In genomic region chr16:30745082-30745481, GRCh38 we compare ENCODE assay signal across 1 cellular context.
TF ChIP-seq lines count a peak whose summit lies in the region.

No MANE protein-coding gene starts in this region.

TF ChIP-seq in HepG2, 621 proteins besides CTCF, POLR2A, EP300 and RAD21 (continues in another document):
- TF ChIP-seq SALL1 (CRISPR knock-in tag; IDR thresholded peaks at IDR 0.05): peak; percentile 62; the same call in 1 of the 2 replicates
- TF ChIP-seq HDAC1 (CRISPR knock-in tag; IDR thresholded peaks at IDR 0.05): peak; percentile 43; the same call in 1 of the 2 replicates
- 0 out of 2 replicates have a peak, but pooled peaks have one; percentile 34 for TF ChIP-seq ATF1 (CRISPR knock-in tag; IDR thresholded peaks at IDR 0.05)
- no peak for TF ChIP-seq FOXC1 (CRISPR knock-in tag; IDR thresholded peaks at IDR 0.05; ENCODE audit: borderline replicate concordance)
- no peak for TF ChIP-seq GRHL1 (CRISPR knock-in tag; conservative IDR thresholded peaks at IDR 0.05)
- no peak for TF ChIP-seq ZBTB43 (CRISPR knock-in tag; conservative IDR thresholded peaks at IDR 0.05)
- peak; percentile 56; the same call in 1 of the 2 replicates for TF ChIP-seq ZNF280D (CRISPR knock-in tag; IDR thresholded peaks at IDR 0.05)
- peak; percentile 50 for TF ChIP-seq RARA (CRISPR knock-in tag; IDR thresholded peaks at IDR 0.05)
- TF ChIP-seq ZBTB10 (CRISPR knock-in tag; IDR thresholded peaks at IDR 0.05; ENCODE audit: borderline replicate concordance): no peak
- TF ChIP-seq ZNF276 (CRISPR knock-in tag; IDR thresholded peaks at IDR 0.05; ENCODE audit: low read depth): no peak
- no peak for TF ChIP-seq MAFG (CRISPR knock-in tag; IDR thresholded peaks at IDR 0.05)
- peak; percentile 23; the same call in 1 of the 2 replicates for TF ChIP-seq LCORL (IDR thresholded peaks at IDR 0.05)
- peak; percentile 78 for TF ChIP-seq LCORL (CRISPR knock-in tag; IDR thresholded peaks at IDR 0.05)
- TF ChIP-seq NR2C2 (CRISPR knock-in tag; IDR thresholded peaks at IDR 0.05; ENCODE audit: borderline replicate concordance): peak; percentile 27; the same call in 1 of the 2 replicates
- TF ChIP-seq ZMYM3 (CRISPR knock-in tag; IDR thresholded peaks at IDR 0.05): peak; percentile 66; the same call in 1 of the 2 replicates
- TF ChIP-seq KLF15 (CRISPR knock-in tag; IDR thresholded peaks at IDR 0.05; ENCODE audit: borderline replicate concordance): no peak
- TF ChIP-seq MIXL1 (CRISPR knock-in tag; IDR thresholded peaks at IDR 0.05): peak; percentile 58; the same call in 1 of the 2 replicates
- TF ChIP-seq YY1 (IDR thresholded peaks at IDR 0.05; ENCODE audit: insufficient read depth, insufficient replicate concordance, low read depth, low read length): no peak
- peak; percentile 70; the same call in 1 of the 2 replicates for TF ChIP-seq SMARCC2 (IDR thresholded peaks at IDR 0.05)
- peak; percentile 87 for TF ChIP-seq RXRB (CRISPR knock-in tag; IDR thresholded peaks at IDR 0.05; ENCODE audit: borderline replicate concordance)
- TF ChIP-seq FOXO1 (CRISPR knock-in tag; IDR thresholded peaks at IDR 0.05): no peak; the same call in 1 of the 2 replicates
- peak; percentile 27; the same call in 1 of the 2 replicates for TF ChIP-seq AHDC1 (CRISPR knock-in tag; IDR thresholded peaks at IDR 0.05; ENCODE audit: borderline replicate concordance)
- peak; percentile 65; the same call in 1 of the 2 replicates for TF ChIP-seq HDAC2 (CRISPR knock-in tag; IDR thresholded peaks at IDR 0.05)
- peak; percentile 80 for TF ChIP-seq ZMYM2 (CRISPR knock-in tag; IDR thresholded peaks at IDR 0.05)
- TF ChIP-seq DR1 (CRISPR knock-in tag; IDR thresholded peaks at IDR 0.05): no peak
- TF ChIP-seq ZSCAN29 (CRISPR knock-in tag; conservative IDR thresholded peaks at IDR 0.05): 0 out of 2 replicates have a peak, but pooled peaks have one; percentile 75
- TF ChIP-seq UBTF (CRISPR knock-in tag; IDR thresholded peaks at IDR 0.05): no peak
- peak; percentile 85 for TF ChIP-seq HNF4A (CRISPR knock-in tag; IDR thresholded peaks at IDR 0.05)
- TF ChIP-seq ZNF136 (CRISPR knock-in tag; IDR thresholded peaks at IDR 0.05; ENCODE audit: low read depth): no peak
- peak; percentile 79 for TF ChIP-seq SAP130 (CRISPR knock-in tag; IDR thresholded peaks at IDR 0.05; ENCODE audit: low read depth)
- TF ChIP-seq CBX1 (IDR thresholded peaks at IDR 0.05; ENCODE audit: low read depth): no peak
- no peak for TF ChIP-seq GFI1 (CRISPR knock-in tag; IDR thresholded peaks at IDR 0.05; ENCODE audit: borderline replicate concordance)
- peak; percentile 54 for TF ChIP-seq FOXA3 (CRISPR knock-in tag; IDR thresholded peaks at IDR 0.05)
- TF ChIP-seq ESRRA (CRISPR knock-in tag; IDR thresholded peaks at IDR 0.05; ENCODE audit: low read depth): peak; percentile 58; the same call in 1 of the 2 replicates
- TF ChIP-seq NR1H2 (CRISPR knock-in tag; IDR thresholded peaks at IDR 0.05; ENCODE audit: borderline replicate concordance, low read depth): peak; percentile 96
- TF ChIP-seq ZKSCAN8 (CRISPR knock-in tag; IDR thresholded peaks at IDR 0.05; ENCODE audit: borderline replicate concordance): peak; percentile 52; the same call in 1 of the 2 replicates
- TF ChIP-seq NR2F6 (IDR thresholded peaks at IDR 0.05): 0 out of 2 replicates have a peak, but pooled peaks have one; percentile 14
- no peak for TF ChIP-seq NR2F6 (CRISPR knock-in tag; IDR thresholded peaks at IDR 0.05)
